In the genomic region with DNA sequence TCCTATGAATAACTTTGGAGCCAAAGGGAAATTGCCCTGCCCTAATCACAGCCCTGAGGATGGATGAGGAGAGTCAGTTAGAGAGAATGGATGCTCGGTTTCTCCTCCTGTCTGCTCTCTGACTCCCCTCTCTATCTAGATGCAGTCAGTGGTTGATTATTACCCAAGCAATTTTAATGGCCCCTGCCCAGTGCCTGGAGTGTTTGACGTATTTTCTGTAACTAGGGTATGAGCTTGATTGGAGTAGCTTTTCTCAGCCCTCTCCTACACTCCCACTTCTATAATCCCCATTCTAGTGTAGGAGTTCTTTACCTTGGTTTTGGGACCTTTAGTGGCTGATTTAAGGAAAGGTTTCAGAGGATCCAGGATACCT, we compare ENCODE assay signal across 18 cellular contexts.
"Had no signal": no experiment of that assay in that cellular context is flagged by ENCODE, and none has a peak within 500 bp of the region (broad histone marks: within the 10 kb centered on the region; RNA-seq: fewer than 3 reads in every experiment).

No MANE protein-coding gene starts in this region.

- H3K4me1 Mint-ChIP-seq: nephron; stimulated activated naive CD8-positive, alpha-beta T cell treated with anti-CD3 and anti-CD28 coated beads, Interleukin-15, amount 100 ng/mL, for 72 hours had no signal

- H3K4me3 Mint-ChIP-seq: activated B cell treated with CpG ODN at 0.5 μM for 24 hours; activated CD4-positive, alpha-beta T cell treated with anti-CD3 and anti-CD28 coated beads, Interleukin-2, amount 10 ng/mL, durations not matched to agents 7 days and 5 days; activated naive CD4-positive, alpha-beta T cell treated with anti-CD3 and anti-CD28 coated beads, Interleukin-2, amount 50 U/mL, for 24 hours; endodermal cell; immature natural killer cell; memory B cell; nephron; stimulated activated naive CD8-positive, alpha-beta T cell treated with anti-CD3 and anti-CD28 coated beads, Interleukin-15, amount 100 ng/mL, for 72 hours had no signal

- H3K27me3 Mint-ChIP-seq: activated B cell treated with CpG ODN at 0.5 μM for 24 hours; activated CD4-positive, alpha-beta T cell treated with anti-CD3 and anti-CD28 coated beads, Interleukin-2, amount 10 ng/mL, durations not matched to agents 7 days and 5 days; activated naive CD4-positive, alpha-beta T cell treated with anti-CD3 and anti-CD28 coated beads, Interleukin-2, amount 50 U/mL, for 24 hours; memory B cell; stimulated activated naive CD8-positive, alpha-beta T cell treated with anti-CD3 and anti-CD28 coated beads, Interleukin-15, amount 100 ng/mL, for 72 hours had no signal

- H3K27ac ChIP-seq: sigmoid colon, testis had no signal

- DNase-seq: activated B cell treated with CpG ODN at 0.5 μM for 24 hours; activated CD4-positive, alpha-beta T cell treated with anti-CD3 and anti-CD28 coated beads, Interleukin-2, amount 10 ng/mL, durations not matched to agents 7 days and 5 days; activated effector memory CD4-positive, alpha-beta T cell treated with Interleukin-2 at 50 U/mL for 16 hours; amygdala; endodermal cell; immature natural killer cell; occipital lobe; sigmoid colon; stimulated activated CD4-positive, alpha-beta T cell treated with anti-CD3 and anti-CD28 coated beads, Interleukin-4, amount 100 ng/mL, for 1 hour; stimulated activated CD8-positive, alpha-beta memory T cell treated with anti-CD3 and anti-CD28 coated beads, Interleukin-4, amount 100 ng/mL, for 48 hours; stimulated activated naive CD8-positive, alpha-beta T cell treated with anti-CD3 and anti-CD28 coated beads, Interleukin-15, amount 100 ng/mL, for 72 hours; T-helper 2 cell; testis had no signal

- H3K9me3 Mint-ChIP-seq: activated B cell treated with CpG ODN at 0.5 μM for 24 hours; activated CD4-positive, alpha-beta T cell treated with anti-CD3 and anti-CD28 coated beads, Interleukin-2, amount 10 ng/mL, durations not matched to agents 7 days and 5 days; activated naive CD4-positive, alpha-beta T cell treated with anti-CD3 and anti-CD28 coated beads, Interleukin-2, amount 50 U/mL, for 24 hours; endodermal cell; memory B cell; nephron; stimulated activated naive CD8-positive, alpha-beta T cell treated with anti-CD3 and anti-CD28 coated beads, Interleukin-15, amount 100 ng/mL, for 72 hours had no signal

- H3K36me3 ChIP-seq: sigmoid colon had no signal

- H3K27ac Mint-ChIP-seq: activated B cell treated with CpG ODN at 0.5 μM for 24 hours; activated CD4-positive, alpha-beta T cell treated with anti-CD3 and anti-CD28 coated beads, Interleukin-2, amount 10 ng/mL, durations not matched to agents 7 days and 5 days; activated naive CD4-positive, alpha-beta T cell treated with anti-CD3 and anti-CD28 coated beads, Interleukin-2, amount 50 U/mL, for 24 hours; endodermal cell; memory B cell had no signal

- ATAC-seq: esophagus mucosa; left lobe of liver; stimulated activated naive CD8-positive, alpha-beta T cell treated with anti-CD3 and anti-CD28 coated beads, Interleukin-15, amount 100 ng/mL, for 72 hours had no signal

- H3K4me1 ChIP-seq: sigmoid colon, testis had no signal

- H3K9me3 ChIP-seq: sigmoid colon, testis had no signal

- H3K27me3 ChIP-seq: sigmoid colon, testis had no signal

- H3K4me3 ChIP-seq: sigmoid colon, testis had no signal
